ENCODE assay signal across 2 cellular contexts in genomic region chr3:35409991-35410390, GRCh38.
TF ChIP-seq lines count a peak whose summit lies in the region.

No MANE protein-coding gene starts in this region.

TF ChIP-seq in HepG2, 621 proteins besides CTCF, POLR2A, EP300 and RAD21:
- TF ChIP-seq ZBTB21 (CRISPR knock-in tag; IDR thresholded peaks at IDR 0.05) (no peak), MAFK (conservative IDR thresholded peaks at IDR 0.05 in 1 of 2, IDR thresholded peaks at IDR 0.05 in 1 of 2; ENCODE audit: low read length in 2 of 2) (peak; percentile 63 to 92), MAFF (IDR thresholded peaks at IDR 0.05; ENCODE audit: low read depth, low read length) (peak; percentile 84; the same call in 1 of the 2 replicates)

TF ChIP-seq in H1, 55 proteins besides CTCF, POLR2A, EP300 and RAD21:
- TF ChIP-seq NRF1 (IDR thresholded peaks at IDR 0.05; ENCODE audit: low read depth, low read length) (no peak), MAFK (IDR thresholded peaks at IDR 0.05; ENCODE audit: low read depth, low read length) (peak; percentile 60; the same call in 1 of the 2 replicates), TAF1 (IDR thresholded peaks at IDR 0.05; ENCODE audit: low read depth, low read length) (no peak)
